In the genomic region with DNA sequence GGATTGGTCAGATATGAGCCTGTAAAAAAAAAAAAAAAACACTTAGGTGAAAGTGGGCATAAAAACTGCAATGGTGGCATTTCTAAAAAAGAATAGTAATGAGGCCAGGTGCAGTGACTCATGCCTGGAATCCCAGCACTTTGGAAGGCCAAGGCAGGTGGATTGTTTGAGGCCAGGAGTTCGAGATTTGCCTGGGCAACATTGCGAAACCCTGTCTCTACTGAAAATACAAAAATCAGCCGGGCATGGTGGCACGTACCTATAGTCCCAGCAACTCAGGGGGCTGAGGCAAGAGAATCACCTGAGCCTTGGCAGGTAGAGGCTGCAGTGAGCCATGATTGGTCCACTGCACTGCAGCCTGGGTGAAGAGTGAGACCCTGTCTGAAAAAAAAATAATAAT, we compare ENCODE assay signal across 19 cellular contexts. TPM values are rescaled to one million over a fixed set of nuclear protein-coding genes. Genes with fewer than 3 reads are reported as not detected.
DNase-seq lines count a peak whose midpoint lies in the region; ATAC-seq, FAIRE-seq and TF ChIP-seq lines count a peak whose summit lies in the region.
"Had no signal": no experiment of that assay in that cellular context is flagged by ENCODE, and none has a peak within 500 bp of the region (broad histone marks: within the 10 kb centered on the region; RNA-seq: fewer than 3 reads in every experiment).

No MANE protein-coding gene starts in this region.

- H3K27me3 Mint-ChIP-seq in nephron progenitor cell (ENCODE audit: low read depth, poor library complexity), result no peaks in the 10 kb centered on the region
- H3K27me3 Mint-ChIP-seq: B cell had no signal

- H3K23ac ChIP-seq in IMR-90 (ENCODE audit: low read depth, low read length) (no peak overlapping the region), H1 (ENCODE audit: insufficient read length) (no peak overlapping the region)

- no peak for TF ChIP-seq EP300 in HepG2 (IDR thresholded peaks at IDR 0.05; ENCODE audit: low read depth in 2 of 2, low read length in 2 of 2)
- no peak for TF ChIP-seq EP300 in HepG2 (CRISPR knock-in tag; IDR thresholded peaks at IDR 0.05; ENCODE audit: borderline replicate concordance)
- no peak for TF ChIP-seq EP300 in H1 (IDR thresholded peaks at IDR 0.05; ENCODE audit: borderline replicate concordance in 1 of 2, low read depth in 2 of 2, low read length in 2 of 2)

- dilution Hi-C loops in IMR-90 (cut with HindIII; ENCODE audit: low sequenced_read_pairs, unreplicated experiment), result no loop called here

- H2AK5ac ChIP-seq in IMR-90 (ENCODE audit: low read depth, low read length) (no peak overlapping the region), H1 (ENCODE audit: low read depth, low read length) (no peak overlapping the region)

- no peak overlapping the region for H2BK5ac ChIP-seq in IMR-90 (ENCODE audit: low read depth, low read length, poor library complexity, severe bottlenecking)
- H2BK5ac ChIP-seq in H1 (ENCODE audit: low read depth, low read length), result no peak overlapping the region

- H3K56ac ChIP-seq in IMR-90 (ENCODE audit: extremely low read depth, insufficient read depth, low read length), result no peak overlapping the region
- H3K56ac ChIP-seq in H1 (replicated peaks; ENCODE audit: insufficient read length, low read depth, low read length), result no peak overlapping the region

- H4K91ac ChIP-seq in IMR-90 (ENCODE audit: insufficient read depth, low read depth, low read length), result no peak overlapping the region
- no peak overlapping the region for H4K91ac ChIP-seq in H1 (replicated peaks; ENCODE audit: insufficient read length, low read length)

- H2AK9ac ChIP-seq in IMR-90 (replicated peaks; ENCODE audit: low read depth, low read length, poor library complexity), result no peak overlapping the region

- H3K36me3 ChIP-seq in HepG2 (replicated peaks in 1 of 2; ENCODE audit: control insufficient read depth in 1 of 2, insufficient read depth in 2 of 2, low read length in 2 of 2), result no peaks in the 10 kb centered on the region
- H3K36me3 ChIP-seq in right lobe of liver, result no peaks in the 10 kb centered on the region
- no peaks in the 10 kb centered on the region for H3K36me3 ChIP-seq in IMR-90 (ENCODE audit: control insufficient read depth, insufficient read depth, low read length)
- H3K36me3 ChIP-seq in H1 (ENCODE audit: control insufficient read depth in 2 of 4, insufficient read depth in 4 of 4, low read length in 3 of 4), result no peaks in the 10 kb centered on the region
- H3K36me3 ChIP-seq: BLaER1 had no signal

- no peaks in the 10 kb centered on the region for H3K79me2 ChIP-seq in HepG2 (ENCODE audit: insufficient read depth, low read length)
- no peaks in the 10 kb centered on the region for H3K79me2 ChIP-seq in H1 (ENCODE audit: control insufficient read depth in 1 of 2, insufficient read depth in 2 of 2, low read length in 2 of 2)

- H4K20me1 ChIP-seq in HepG2 (ENCODE audit: insufficient read depth, low read length) (no peaks in the 10 kb centered on the region), IMR-90 (ENCODE audit: insufficient read depth, low read length) (no peaks in the 10 kb centered on the region), H1 (replicated peaks in 1 of 2; ENCODE audit: control insufficient read depth in 1 of 2, insufficient read depth in 2 of 2, low read length in 2 of 2) (no peaks in the 10 kb centered on the region)
- H4K20me1 ChIP-seq: BLaER1 had no signal

- in situ Hi-C loops in HepG2 (cut with HindIII; ENCODE audit: extremely low pct_ligation_motif_present, low pct_unique_long_range_greater_than_20kb), result no loop called here
- in situ Hi-C loops in IMR-90 (cut with MboI; ENCODE audit: low sequenced_read_pairs), result no loop called here

- H3K27ac ChIP-seq in HepG2 (ENCODE audit: extremely low read length, insufficient read depth, low read length) (no peak overlapping the region), right lobe of liver (no peak overlapping the region), IMR-90 (ENCODE audit: insufficient read depth, low read length) (no peak overlapping the region), H1 (ENCODE audit: low read depth, low read length) (no peak overlapping the region)
- H3K27ac ChIP-seq: BLaER1, C4-2B, GM23248 had no signal

- no peaks in the 10 kb centered on the region for H3K4me1 ChIP-seq in HepG2 (ENCODE audit: insufficient read depth, low read length)
- no peaks in the 10 kb centered on the region for H3K4me1 ChIP-seq in right lobe of liver
- H3K4me1 ChIP-seq in IMR-90 (ENCODE audit: control insufficient read depth, insufficient read depth, low read length), result no peaks in the 10 kb centered on the region
- H3K4me1 ChIP-seq in H1 (replicated peaks in 1 of 4; ENCODE audit: control insufficient read depth in 3 of 4, insufficient read depth in 4 of 4, low read length in 3 of 4), result no peaks in the 10 kb centered on the region
- H3K4me1 ChIP-seq: BLaER1, Caco-2 had no signal

- no peak overlapping the region for H3K14ac ChIP-seq in IMR-90 (replicated peaks; ENCODE audit: low read depth, low read length)
- H3K14ac ChIP-seq in H1 (ENCODE audit: insufficient read length), result no peak overlapping the region

- H3K23me2 ChIP-seq in H1 (ENCODE audit: low read depth, low read length), result no peaks in the 10 kb centered on the region

- no peak for TF ChIP-seq POLR2A in HepG2 (IDR thresholded peaks at IDR 0.05; ENCODE audit: insufficient read depth in 1 of 2, low read depth in 2 of 2, low read length in 2 of 2)
- no peak for TF ChIP-seq POLR2A in right lobe of liver (IDR thresholded peaks at IDR 0.05)
- TF ChIP-seq POLR2A in IMR-90 (IDR thresholded peaks at IDR 0.05; ENCODE audit: low read depth, low read length), result no peak
- no peak for TF ChIP-seq POLR2A in H1 (IDR thresholded peaks at IDR 0.05; ENCODE audit: control extremely low read depth in 1 of 2, low read depth in 2 of 2, low read length in 2 of 2)

- H3K36me3 Mint-ChIP-seq in nephron progenitor cell (ENCODE audit: low read depth), result no peaks in the 10 kb centered on the region
- H3K36me3 Mint-ChIP-seq: CD4-positive, CD25-positive, alpha-beta regulatory T cell; CD8-positive, alpha-beta T cell had no signal

- no TSS peak for BruUV-seq in HepG2 (replicated peaks; lab: Mats Ljungman, UMichigan)
- no TSS peak for BruUV-seq in IMR-90 (replicated peaks; lab: Mats Ljungman, UMichigan)

- DNase-seq in HepG2 (ENCODE audit: low spot score) (no peak), right lobe of liver (no peak), IMR-90 (no peak), H1 (ENCODE audit: low read depth in 1 of 2, low spot score in 2 of 2) (no peak), KG1 (lab: John Stamatoyannopoulos, UW) (no peak), nephron progenitor cell (no peak)
- DNase-seq: Caco-2; CD4-positive, CD25-positive, alpha-beta regulatory T cell; CD8-positive, alpha-beta T cell; DMS153; DND-41; GM23248; H9; HFFc6 had no signal

- no peaks in the 10 kb centered on the region for H3K9me1 ChIP-seq in IMR-90 (ENCODE audit: insufficient read depth, low read length)

- no peak overlapping the region for H3K4ac ChIP-seq in IMR-90 (ENCODE audit: low read depth, low read length)
- H3K4ac ChIP-seq in H1 (replicated peaks; ENCODE audit: insufficient read length, low read depth, low read length), result no peak overlapping the region

- H3K4me2 ChIP-seq in HepG2 (ENCODE audit: low read depth, low read length) (no peak overlapping the region), IMR-90 (ENCODE audit: low read depth, low read length) (no peak overlapping the region), H1 (ENCODE audit: insufficient read depth in 1 of 2, low read depth in 2 of 2, low read length in 2 of 2) (no peak overlapping the region)
- H3K4me2 ChIP-seq: BLaER1 had no signal

- H3K4me3 Mint-ChIP-seq in nephron progenitor cell, result no peak overlapping the region
- H3K4me3 Mint-ChIP-seq: B cell; CD4-positive, CD25-positive, alpha-beta regulatory T cell; CD8-positive, alpha-beta T cell; H9; HFFc6 had no signal

- TF ChIP-seq CTCF in HepG2 (CRISPR knock-in tag; IDR thresholded peaks at IDR 0.05) (no peak), right lobe of liver (IDR thresholded peaks at IDR 0.05) (no peak), IMR-90 (conservative IDR thresholded peaks at IDR 0.05; ENCODE audit: low read depth, low read length) (no peak), H1 (IDR thresholded peaks at IDR 0.05; ENCODE audit: control extremely low read depth in 1 of 3, insufficient read depth in 1 of 3, low read depth in 1 of 3, low read length in 3 of 3) (no peak), nephron progenitor cell (IDR thresholded peaks at IDR 0.05) (no peak)

- H3K27me3 ChIP-seq in HepG2 (ENCODE audit: control insufficient read depth in 1 of 2, insufficient read depth in 2 of 2, low read length in 2 of 2) (no peaks in the 10 kb centered on the region), right lobe of liver (no peaks in the 10 kb centered on the region), IMR-90 (ENCODE audit: control insufficient read depth, insufficient read depth, low read length) (no peaks in the 10 kb centered on the region), H1 (replicated peaks in 1 of 4; ENCODE audit: control insufficient read depth in 3 of 4, extremely low read depth in 1 of 4, insufficient read depth in 3 of 4, low read length in 3 of 4) (no peaks in the 10 kb centered on the region)
- H3K27me3 ChIP-seq: BLaER1 had no signal

- ATAC-seq in HepG2 (no peak), right lobe of liver (no peak), IMR-90 (ENCODE audit: low read depth) (no peak)
- ATAC-seq: CD8-positive, alpha-beta T cell had no signal

- no peaks in the 10 kb centered on the region for H3K9me3 Mint-ChIP-seq in nephron progenitor cell
- H3K9me3 Mint-ChIP-seq: CD4-positive, CD25-positive, alpha-beta regulatory T cell; CD8-positive, alpha-beta T cell; H9; HFFc6 had no signal

- peaks cover 9% of the 10 kb centered on the region for H3K4me1 Mint-ChIP-seq in nephron progenitor cell
- H3K4me1 Mint-ChIP-seq: CD4-positive, CD25-positive, alpha-beta regulatory T cell; H9 had no signal

- no peak overlapping the region for H2BK15ac ChIP-seq in IMR-90 (ENCODE audit: low read depth, low read length)
- H2BK15ac ChIP-seq in H1 (ENCODE audit: low read length), result no peak overlapping the region

- WGBS in HepG2 (ENCODE audit: low lambda C conversion rate), result 24% methylated on average over 4 of the region's 4 CpGs
- WGBS in right lobe of liver (ENCODE audit: insufficient coverage, low coverage, low lambda C conversion rate, missing lambda C conversion rate), result 43% methylated on average over 1 of the region's 4 CpGs
- WGBS in IMR-90 (ENCODE audit: extremely low coverage in 2 of 2, insufficient read length in 1 of 2), 2 experiments, result 92% methylated on average over 2 of the region's 4 CpGs; no CpG with 5 or more reads in 1 of the 2 experiments
- 81% methylated on average over 4 of the region's 4 CpGs; no CpG with 5 or more reads in 1 of the 2 experiments for WGBS in H1 (ENCODE audit: extremely low coverage in 1 of 2, insufficient coverage in 1 of 2, insufficient read length in 1 of 2, insufficient replicate concordance in 2 of 2, low coverage in 1 of 2, low lambda C conversion rate in 2 of 2, missing lambda C conversion rate in 1 of 2), 2 experiments

- no peak for FAIRE-seq in HepG2 (lab: Jason Lieb, UNC)
- no peak for FAIRE-seq in H1 (lab: Jason Lieb, UNC)
- FAIRE-seq: G401.6, GM19239 had no signal

- no peak overlapping the region for H2BK12ac ChIP-seq in H1 (ENCODE audit: low read depth, low read length)

- no peak overlapping the region for H3K9ac ChIP-seq in HepG2 (ENCODE audit: insufficient read depth, low read depth, low read length)
- H3K9ac ChIP-seq in IMR-90 (ENCODE audit: low read depth, low read length), result no peak overlapping the region
- H3K9ac ChIP-seq in H1 (replicated peaks in 1 of 4; ENCODE audit: extremely low read depth in 1 of 4, low read depth in 3 of 4, low read length in 3 of 4), result no peak overlapping the region
- H3K9ac ChIP-seq: BLaER1, GM23248 had no signal

- H4K8ac ChIP-seq in IMR-90 (ENCODE audit: low read depth in 2 of 2, low read length in 2 of 2), result no peak overlapping the region
- H4K8ac ChIP-seq in H1 (ENCODE audit: extremely low read depth, insufficient read depth, low read length), result no peak overlapping the region

- no peak overlapping the region for H2BK120ac ChIP-seq in IMR-90 (ENCODE audit: low read depth, low read length)
- H2BK120ac ChIP-seq in H1 (replicated peaks; ENCODE audit: low read depth, low read length), result no peak overlapping the region

- H3K4me3 ChIP-seq in HepG2 (replicated peaks in 1 of 3; ENCODE audit: insufficient read depth in 1 of 3, low read depth in 2 of 3, low read length in 3 of 3), result no peak overlapping the region
- no peak overlapping the region for H3K4me3 ChIP-seq in right lobe of liver
- H3K4me3 ChIP-seq in IMR-90 (ENCODE audit: insufficient read depth, low read depth, low read length), result no peak overlapping the region
- H3K4me3 ChIP-seq in H1 (ENCODE audit: extremely low read depth in 1 of 4, insufficient read depth in 2 of 4, low read depth in 3 of 4, low read length in 4 of 4), result no peak overlapping the region
- H3K4me3 ChIP-seq: BLaER1, GM23248 had no signal

- no peak overlapping the region for H3K18ac ChIP-seq in IMR-90 (ENCODE audit: low read depth, low read length)
- H3K18ac ChIP-seq in H1 (ENCODE audit: extremely low read depth, low read length), result no peak overlapping the region

- CTCF ChIA-PET in HepG2 (lab: Yijun Ruan, JAX; ENCODE audit: low intra/inter-chr PET ratio, low total read pairs), result no interaction called here
- CTCF ChIA-PET in IMR-90 (lab: Yijun Ruan, JAX), result interaction anchor here (0.8 kb wide), 1 partner anchor 9 kb away, joined by 3 read pairs; no protein-coding TSS in a partner anchor
- CTCF ChIA-PET in H1 (lab: Charles Lee; ENCODE audit: partially characterized antibody), result no interaction called here

- no peak overlapping the region for H3K27ac Mint-ChIP-seq in nephron progenitor cell
- H3K27ac Mint-ChIP-seq: B cell; CD4-positive, CD25-positive, alpha-beta regulatory T cell; CD8-positive, alpha-beta T cell; H9; HFFc6 had no signal

- H2BK20ac ChIP-seq in IMR-90 (ENCODE audit: low read depth, low read length) (no peak overlapping the region), H1 (ENCODE audit: low read length) (no peak overlapping the region)

- H3K9me3 ChIP-seq in HepG2 (ENCODE audit: low read length) (no peaks in the 10 kb centered on the region), right lobe of liver (no peaks in the 10 kb centered on the region), IMR-90 (ENCODE audit: control insufficient read depth, insufficient read depth, low read length) (no peaks in the 10 kb centered on the region), H1 (ENCODE audit: insufficient read depth in 2 of 2, low read depth in 1 of 2, low read length in 1 of 2) (no peaks in the 10 kb centered on the region)
- H3K9me3 ChIP-seq: BLaER1 had no signal

- POLR2A ChIA-PET in HepG2 (lab: Yijun Ruan, JAX), result no interaction called here
- POLR2A ChIA-PET in IMR-90 (lab: Charles Lee; ENCODE audit: unreplicated experiment), result no interaction called here
- POLR2A ChIA-PET in H1 (lab: Charles Lee; ENCODE audit: partially characterized antibody), result interaction anchor here (0.6 kb wide), 1 partner anchor 1533 kb away, joined by 3 read pairs; no protein-coding TSS in a partner anchor

- H2AFZ ChIP-seq in HepG2 (ENCODE audit: low read length) (no peak overlapping the region), IMR-90 (replicated peaks; ENCODE audit: low read length, poor library complexity) (no peak overlapping the region), H1 (ENCODE audit: low read length) (no peak overlapping the region)
- H2AFZ ChIP-seq: GM23248 had no signal

- intact Hi-C loops in HepG2 (cut with micrococcal nuclease; ENCODE audit: unreplicated experiment), result no loop called here
- intact Hi-C loops in right lobe of liver (cut with DNase I), result no loop called here
- intact Hi-C loops in IMR-90 (cut with micrococcal nuclease), result no loop called here

- TF ChIP-seq RAD21 in HepG2 (CRISPR knock-in tag; IDR thresholded peaks at IDR 0.05) (no peak), IMR-90 (IDR thresholded peaks at IDR 0.05; ENCODE audit: low read length) (no peak), H1 (IDR thresholded peaks at IDR 0.05 in 1 of 2, conservative IDR thresholded peaks at IDR 0.05 in 1 of 2; ENCODE audit: low read depth in 2 of 2, low read length in 2 of 2) (no peak)

- H4K5ac ChIP-seq in IMR-90 (ENCODE audit: low read depth, low read length), result no peak overlapping the region
- no peak overlapping the region for H4K5ac ChIP-seq in H1 (ENCODE audit: insufficient read length, low read depth, low read length)

- H3K79me1 ChIP-seq in IMR-90 (ENCODE audit: low read depth in 1 of 2, low read length in 2 of 2) (no peaks in the 10 kb centered on the region; a peak in 1 of 4 replicates), H1 (ENCODE audit: low read depth, low read length) (no peaks in the 10 kb centered on the region)

RNA-seq across cellular contexts. Expression of a gene that starts 38.3 kb away (rescaled TPM):
- 1.8 and 2.6 TPM in 2 replicates for total RNA-seq in HepG2 (2016; rRNA removed; fragmentation: Illumina TruSeq; extraction: Trizol)
- 0.44 and 0.61 TPM in 2 replicates for total RNA-seq in HepG2 (2016; cell fraction: cytosol; rRNA removed; fragmentation: Illumina TruSeq; extraction: Trizol; ENCODE audit: low read depth)
- 2.3 and 2.7 TPM in 2 replicates for total RNA-seq in HepG2 (2016; cell fraction: insoluble cytoplasmic fraction; rRNA removed; fragmentation: Illumina TruSeq; extraction: Trizol)
- 1.5 TPM in 2 replicates for total RNA-seq in HepG2 (2016; cell fraction: membrane; rRNA removed; fragmentation: Illumina TruSeq; extraction: Trizol)
- 3.0 and 4.3 TPM in 2 replicates for total RNA-seq in HepG2 (2016; cell fraction: nucleus; rRNA removed; fragmentation: Illumina TruSeq; extraction: Trizol)
- 51.0 and 60.0 TPM in 2 replicates for polyA plus RNA-seq in HepG2 (2011; rRNA removed)
- 29.3 and 36.0 TPM in 2 replicates for polyA plus RNA-seq in HepG2 (2011; cell fraction: cytosol; rRNA removed)
- polyA plus RNA-seq in HepG2 (2011; cell fraction: nucleus; rRNA removed), result 35.5 and 51.8 TPM in 2 replicates
- polyA plus RNA-seq in HepG2 (2012), result 145 and 159 TPM in 2 replicates
- polyA plus RNA-seq in HepG2 (2016; cell fraction: cytosol; fragmentation: Illumina TruSeq; extraction: Trizol; ENCODE audit: low read depth), result 0.21 and 0.42 TPM in 2 replicates
- polyA plus RNA-seq in HepG2 (2016; cell fraction: insoluble cytoplasmic fraction; fragmentation: Illumina TruSeq; extraction: Trizol; ENCODE audit: low read depth), result 3.5 and 4.1 TPM in 2 replicates
- 0.93 and 1.1 TPM in 2 replicates for polyA plus RNA-seq in HepG2 (2016; cell fraction: membrane; fragmentation: Illumina TruSeq; extraction: Trizol; ENCODE audit: low read depth)
- 5.9 and 7.0 TPM in 2 replicates for polyA plus RNA-seq in HepG2 (2016; cell fraction: nucleus; fragmentation: Illumina TruSeq; extraction: Trizol; ENCODE audit: insufficient read depth, low read depth)
- polyA minus RNA-seq in HepG2 (2011; rRNA and poly(A)+ RNA removed; ENCODE audit: low replicate concordance), result 17.6 and 68.5 TPM in 2 replicates
- polyA minus RNA-seq in HepG2 (2011; cell fraction: cytosol; rRNA and poly(A)+ RNA removed), result 59.1 and 63.2 TPM in 2 replicates
- 23.0 and 31.6 TPM in 2 replicates for polyA minus RNA-seq in HepG2 (2011; cell fraction: nucleus; rRNA and poly(A)+ RNA removed)
- total RNA-seq in right lobe of liver, result 100 to 1,000 TPM in 1 of 6 experiments, 10 to 100 TPM in 5; 19.0 to 170 (median 57.7) TPM
- 22.8 and 24.2 TPM in 2 replicates for total RNA-seq in IMR-90 (2012; rRNA removed)
- 31.1 and 31.8 TPM in 2 replicates for polyA plus RNA-seq in IMR-90 (2012; rRNA removed)
- 26.0 and 43.6 TPM in 2 replicates for polyA plus RNA-seq in IMR-90 (2012; cell fraction: cytosol; rRNA removed)
- polyA plus RNA-seq in IMR-90 (2012; cell fraction: nucleus; rRNA removed; ENCODE audit: low replicate concordance), result 147 and 366 TPM in 2 replicates
- total RNA-seq in H1 (2021; fragmentation: NEBNext Ultra II Directional; extraction: Animal tissue kit (Norgen Biotek cat#: 25700)), result 2.0 and 2.2 TPM in 2 replicates
- 1.1 and 1.5 TPM in 2 replicates for polyA plus RNA-seq in H1 (2011; rRNA removed)
- polyA plus RNA-seq in H1 (2011; cell fraction: cytosol; rRNA removed), result 0.54 TPM
- polyA plus RNA-seq in H1 (2011; cell fraction: nucleus; rRNA removed), result 1.9 TPM
- polyA plus RNA-seq in H1 (2012, experiment 1 of 2), result 2.7 to 3.3 TPM (median 3.0 TPM) in 4 replicates
- polyA plus RNA-seq in H1 (2012, experiment 2 of 2), result 1.0 TPM
- polyA plus RNA-seq in H1 (2013, experiment 1 of 2), result 2.5 TPM
- polyA plus RNA-seq in H1 (2013, experiment 2 of 2), result 2.5 TPM
- polyA minus RNA-seq in H1 (2011; rRNA and poly(A)+ RNA removed), result 0.98 and 1.2 TPM in 2 replicates
- polyA minus RNA-seq in H1 (2011; cell fraction: cytosol; rRNA and poly(A)+ RNA removed), result 1.0 TPM
- 2.6 TPM for polyA minus RNA-seq in H1 (2011; cell fraction: nucleus; rRNA and poly(A)+ RNA removed)
